In the genomic region with DNA sequence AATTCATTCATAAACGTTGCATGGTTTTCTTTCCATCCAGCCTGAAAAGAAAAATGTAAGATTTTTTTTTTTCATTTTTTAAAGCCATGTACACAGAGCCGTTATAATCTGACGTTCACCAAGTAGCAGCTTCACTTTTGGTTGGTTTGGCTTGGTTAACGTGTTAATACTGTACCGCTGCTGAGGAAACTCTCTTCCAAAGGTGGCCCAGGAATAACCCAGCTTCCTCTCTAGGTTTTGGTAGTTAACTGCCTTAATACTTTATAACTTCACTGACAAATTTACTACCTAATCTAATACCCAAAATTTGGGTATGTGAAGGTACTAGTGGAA, we compare ENCODE assay signal across 8 cellular contexts. TPM values are rescaled to one million over a fixed set of nuclear protein-coding genes. Genes with fewer than 3 reads are reported as not detected.
DNase-seq lines count a peak whose midpoint lies in the region; ATAC-seq, FAIRE-seq and TF ChIP-seq lines count a peak whose summit lies in the region.

No MANE protein-coding gene starts in this region.

- no peaks in the 10 kb centered on the region for H3K27me3 ChIP-seq in foreskin keratinocyte
- no peaks in the 10 kb centered on the region for H3K27me3 ChIP-seq in gastrocnemius medialis

- H3K9me3 ChIP-seq in gastrocnemius medialis = no peaks in the 10 kb centered on the region

- H3K36me3 ChIP-seq in gastrocnemius medialis = peaks cover 0 to 21% of the 10 kb centered on the region in 2 donors

- DNase-seq in GM19239 (ENCODE audit: insufficient read length, low spot score) (no peak), foreskin keratinocyte (no peak), gastrocnemius medialis (no peak), NCI-H128 (lab: John Stamatoyannopoulos, UW; ENCODE audit: unreplicated experiment) (no peak), NCI-H2107 treated with DMSO at 0.1 percent for 48 hours (lab: John Stamatoyannopoulos, UW; ENCODE audit: unreplicated experiment) (no peak), SKM-1 treated with dmso at 0.1 percent for 144 hours (lab: John Stamatoyannopoulos, UW; ENCODE audit: unreplicated experiment) (no peak)

- intact Hi-C loops in gastrocnemius medialis (cut with DNase I; ENCODE audit: low total_unique reads) = loop anchor here (5.0 to 10.0 kb wide), 6 partner anchors 226 to 1329 kb away; partner anchors contain the start of genes ALG11, ATP7B, CKAP2 and FAM124A

- TF ChIP-seq POLR2A in gastrocnemius medialis (IDR thresholded peaks at IDR 0.05) = no peak

- peaks cover 30% of the 10 kb centered on the region for H3K4me1 ChIP-seq in foreskin keratinocyte
- H3K4me1 ChIP-seq in gastrocnemius medialis = peaks cover 23% of the 10 kb centered on the region in 2 donors

- ATAC-seq in foreskin keratinocyte (no peak), gastrocnemius medialis (no peak), HG02588 (IDR thresholded peaks at IDR 0.05; ENCODE audit: unreplicated experiment) (no peak)

- H3K4me3 ChIP-seq in gastrocnemius medialis = peak overlapping the region; percentile 82 to 99 (median 96)

- in situ Hi-C loops in gastrocnemius medialis (cut with MboI; ENCODE audit: low sequenced_read_pairs in 4 of 4) = no loop called here

- TF ChIP-seq CTCF in VCaP (conservative IDR thresholded peaks at IDR 0.05) (no peak), foreskin keratinocyte (conservative IDR thresholded peaks at IDR 0.05) (no peak), gastrocnemius medialis (IDR thresholded peaks at IDR 0.05 in 4 of 5, conservative IDR thresholded peaks at IDR 0.05 in 1 of 5) (no peak)

- FAIRE-seq in GM19239 (lab: Jason Lieb, UNC) = peak; percentile 59

- H3K27ac ChIP-seq in VCaP (peak overlapping the region; percentile 98), foreskin keratinocyte (peak overlapping the region; percentile 49), gastrocnemius medialis (peak overlapping the region; percentile 100)

RNA-seq across cellular contexts. Expression of gene INTS6, which starts 1.7 kb away (rescaled TPM):
- total RNA-seq in foreskin keratinocyte = 37.9 and 38.2 TPM in 2 replicates
- 7.8 and 9.9 TPM in 2 replicates for polyA plus RNA-seq in foreskin keratinocyte
- 10 to 100 TPM; 16.5 to 24.4 (median 18.0) TPM for total RNA-seq in gastrocnemius medialis

Comparison
In these comparisons a context has a peak if more than half of its experiments do, and no peak if none do; other contexts are left out.
1. H3K27ac ChIP-seq: peak in every context shown above with its lines; median percentile 100 in gastrocnemius medialis; 98 in VCaP; 49 in foreskin keratinocyte.